Comparison of ENCODE assay signal across 11 cellular contexts in genomic region chr1:30790850-30791778, GRCh38. TPM values are rescaled to one million over a fixed set of nuclear protein-coding genes. Genes with fewer than 3 reads are reported as not detected.
DNase-seq lines count a peak whose midpoint lies in the region; ATAC-seq, FAIRE-seq and TF ChIP-seq lines count a peak whose summit lies in the region.
"Had no signal": no experiment of that assay in that cellular context is flagged by ENCODE, and none has a peak within 500 bp of the region (broad histone marks: within the 10 kb centered on the region; RNA-seq: fewer than 3 reads in every experiment).

No MANE protein-coding gene starts in this region.

- H2AFZ ChIP-seq in K562 (ENCODE audit: low read depth, low read length) (peak overlapping the region; percentile 43; the same call in 1 of the 2 replicates), smooth muscle cell (ENCODE audit: low read depth) (no peak overlapping the region)

- peaks cover 6% of the 10 kb centered on the region for H3K4me1 Mint-ChIP-seq in activated T-cell treated with anti-CD3 and anti-CD28 coated beads, Interleukin-2, amount 50 U/mL, for 4 hours (ENCODE audit: low read depth)

- BruUV-seq in K562 (replicated peaks; lab: Mats Ljungman, UMichigan), result no TSS peak

- no peaks in the 10 kb centered on the region for H3K36me3 Mint-ChIP-seq in activated T-cell treated with anti-CD3 and anti-CD28 coated beads, Interleukin-2, amount 50 U/mL, for 4 hours (ENCODE audit: insufficient read depth)

- H3K9me3 ChIP-seq in K562 (replicated peaks; ENCODE audit: control insufficient read depth, insufficient read depth, low read depth, low read length) (no peaks in the 10 kb centered on the region), smooth muscle cell (replicated peaks; ENCODE audit: low read depth) (no peaks in the 10 kb centered on the region), ascending aorta (no peaks in the 10 kb centered on the region)
- H3K9me3 ChIP-seq: testis had no signal

- H3K4me3 ChIP-seq in K562 (no peak overlapping the region), smooth muscle cell (no peak overlapping the region), ascending aorta (no peak overlapping the region)
- H3K4me3 ChIP-seq: testis had no signal

- no peaks in the 10 kb centered on the region for H3F3A ChIP-seq in smooth muscle cell (ENCODE audit: low read depth)

- H3K4me2 ChIP-seq in K562 (ENCODE audit: insufficient read depth, low read length), result no peak overlapping the region
- peak overlapping the region; percentile 56 for H3K4me2 ChIP-seq in smooth muscle cell

- H3K4me1 ChIP-seq in K562 (replicated peaks in 1 of 2; ENCODE audit: control insufficient read depth in 2 of 2, insufficient read depth in 2 of 2, low read length in 2 of 2) (peaks cover 0 to 19% of the 10 kb centered on the region in 2 experiments; a peak in 3 of 5 replicates), smooth muscle cell (ENCODE audit: low read depth) (no peaks in the 10 kb centered on the region), ascending aorta (no peaks in the 10 kb centered on the region)

- ATAC-seq in activated T-cell treated with anti-CD3 and anti-CD28 coated beads, Interleukin-2, amount 50 U/mL, for 4 hours, result peak; percentile 30 to 48
- ATAC-seq in K562, result no peak
- ATAC-seq in GM21528 (IDR thresholded peaks at IDR 0.05; ENCODE audit: low FRiP score, unreplicated experiment), result no peak
- ATAC-seq: HCT116 had no signal

- TF ChIP-seq CTCF in K562 (IDR thresholded peaks at IDR 0.05 in 2 of 3, conservative IDR thresholded peaks at IDR 0.05 in 1 of 3; ENCODE audit: insufficient read depth in 2 of 3, low read depth in 1 of 3, low read length in 3 of 3) (no peak), smooth muscle cell (IDR thresholded peaks at IDR 0.05; ENCODE audit: borderline replicate concordance, insufficient read depth, poor library complexity, severe bottlenecking) (no peak), ascending aorta (IDR thresholded peaks at IDR 0.05) (no peak)

- H3K9me1 ChIP-seq in K562 (ENCODE audit: control insufficient read depth, insufficient read depth, low read length), result no peaks in the 10 kb centered on the region

- FAIRE-seq in K562 (lab: Jason Lieb, UNC), result peak; percentile 78

- H3K27me3 ChIP-seq in K562 (ENCODE audit: control insufficient read depth in 2 of 2, insufficient read depth in 2 of 2, low read length in 2 of 2) (peaks cover 0 to 4% of the 10 kb centered on the region in 2 experiments; a peak in 1 of 5 replicates), smooth muscle cell (ENCODE audit: low read depth) (no peaks in the 10 kb centered on the region), ascending aorta (no peaks in the 10 kb centered on the region)
- H3K27me3 ChIP-seq: testis had no signal

- H3K9me3 Mint-ChIP-seq in activated T-cell treated with anti-CD3 and anti-CD28 coated beads, Interleukin-2, amount 50 U/mL, for 4 hours, result no peaks in the 10 kb centered on the region

- TF ChIP-seq POLR2A in K562 (conservative IDR thresholded peaks at IDR 0.05), result no peak

- H3K79me2 ChIP-seq in K562 (ENCODE audit: control insufficient read depth, insufficient read depth, low read length) (no peaks in the 10 kb centered on the region), smooth muscle cell (ENCODE audit: low read depth) (no peaks in the 10 kb centered on the region)

- H3K27me3 Mint-ChIP-seq in activated T-cell treated with anti-CD3 and anti-CD28 coated beads, Interleukin-2, amount 50 U/mL, for 4 hours (ENCODE audit: low read depth), result peaks cover 15% of the 10 kb centered on the region

- POLR2A ChIA-PET in K562 (lab: Yijun Ruan, JAX), result interaction anchor here (0.6 to 0.8 kb wide), 6 partner anchors 11 to 124 kb away, joined by 3 to 4 read pairs (median 3); no protein-coding TSS in a partner anchor

- TF ChIP-seq RAD21 in K562 (CRISPR knock-in tag; conservative IDR thresholded peaks at IDR 0.05 in 1 of 2, IDR thresholded peaks at IDR 0.05 in 1 of 2), result no peak

- WGBS in K562 (ENCODE audit: insufficient coverage, low coverage, missing lambda C conversion rate), result 6% methylated on average over 5 of the region's 5 CpGs
- whole genome bisulfite sequencing in smooth muscle cell (ENCODE audit: low lambda C conversion rate), result 13% methylated on average over 5 of the region's 5 CpGs

- DNase-seq in activated T-cell treated with anti-CD3 and anti-CD28 coated beads, Interleukin-2, amount 50 U/mL, for 4 hours, result no peak
- DNase-seq in activated T-cell treated with anti-CD3 and anti-CD28 coated beads, Interleukin-2, amount 50 U/mL, for 48 hours, result no peak
- DNase-seq in NOMO-1 treated with DMSO at 0.1 percent for 48 hours (lab: John Stamatoyannopoulos, UW; ENCODE audit: unreplicated experiment), result peak; percentile 65
- DNase-seq in K562 (ENCODE audit: extremely low read depth in 1 of 4, low spot score in 3 of 4), result no peak
- DNase-seq in smooth muscle cell (lab: John Stamatoyannopoulos, UW; ENCODE audit: unreplicated experiment), result no peak
- no peak for DNase-seq in ascending aorta (ENCODE audit: low spot score in 2 of 2)
- DNase-seq in H4 (ENCODE audit: low spot score), result no peak
- DNase-seq: ACHN, testis had no signal

- CTCF ChIA-PET in K562 (lab: Yijun Ruan, JAX; ENCODE audit: low intra/inter-chr PET ratio), result no interaction called here

- H3K27ac ChIP-seq in K562 (ENCODE audit: extremely low read depth, low read depth, low read length) (no peak overlapping the region), smooth muscle cell (ENCODE audit: low read depth) (no peak overlapping the region), ascending aorta (no peak overlapping the region)
- H3K27ac ChIP-seq: testis had no signal

- in situ Hi-C loops in K562 (cut with MboI), result no loop called here

- no peak overlapping the region for H3K9ac ChIP-seq in K562 (ENCODE audit: insufficient read depth in 1 of 2, low read depth in 2 of 2, low read length in 2 of 2)
- H3K9ac ChIP-seq in smooth muscle cell (ENCODE audit: low read depth), result no peak overlapping the region

- no peak overlapping the region for H3K4me3 Mint-ChIP-seq in activated T-cell treated with anti-CD3 and anti-CD28 coated beads, Interleukin-2, amount 50 U/mL, for 4 hours

- TF ChIP-seq EP300 in K562 (IDR thresholded peaks at IDR 0.05; ENCODE audit: low read length), result no peak

- H3K36me3 ChIP-seq in K562 (ENCODE audit: control insufficient read depth, insufficient read depth, low read length), result no peaks in the 10 kb centered on the region
- H3K36me3 ChIP-seq in smooth muscle cell (ENCODE audit: low read depth), result no peaks in the 10 kb centered on the region
- no peaks in the 10 kb centered on the region for H3K36me3 ChIP-seq in ascending aorta

- H4K20me1 ChIP-seq in K562 (replicated peaks; ENCODE audit: control insufficient read depth, insufficient read depth, low read length), result no peaks in the 10 kb centered on the region
- H4K20me1 ChIP-seq in smooth muscle cell (ENCODE audit: low read depth), result no peaks in the 10 kb centered on the region

- intact Hi-C loops in K562 (cut with micrococcal nuclease), result no loop called here
- intact Hi-C loops in ascending aorta (cut with DNase I), result no loop called here

TF ChIP-seq in K562, 482 proteins besides CTCF, POLR2A, EP300 and RAD21 (continues in another document):
- TF ChIP-seq, protein P1, sequence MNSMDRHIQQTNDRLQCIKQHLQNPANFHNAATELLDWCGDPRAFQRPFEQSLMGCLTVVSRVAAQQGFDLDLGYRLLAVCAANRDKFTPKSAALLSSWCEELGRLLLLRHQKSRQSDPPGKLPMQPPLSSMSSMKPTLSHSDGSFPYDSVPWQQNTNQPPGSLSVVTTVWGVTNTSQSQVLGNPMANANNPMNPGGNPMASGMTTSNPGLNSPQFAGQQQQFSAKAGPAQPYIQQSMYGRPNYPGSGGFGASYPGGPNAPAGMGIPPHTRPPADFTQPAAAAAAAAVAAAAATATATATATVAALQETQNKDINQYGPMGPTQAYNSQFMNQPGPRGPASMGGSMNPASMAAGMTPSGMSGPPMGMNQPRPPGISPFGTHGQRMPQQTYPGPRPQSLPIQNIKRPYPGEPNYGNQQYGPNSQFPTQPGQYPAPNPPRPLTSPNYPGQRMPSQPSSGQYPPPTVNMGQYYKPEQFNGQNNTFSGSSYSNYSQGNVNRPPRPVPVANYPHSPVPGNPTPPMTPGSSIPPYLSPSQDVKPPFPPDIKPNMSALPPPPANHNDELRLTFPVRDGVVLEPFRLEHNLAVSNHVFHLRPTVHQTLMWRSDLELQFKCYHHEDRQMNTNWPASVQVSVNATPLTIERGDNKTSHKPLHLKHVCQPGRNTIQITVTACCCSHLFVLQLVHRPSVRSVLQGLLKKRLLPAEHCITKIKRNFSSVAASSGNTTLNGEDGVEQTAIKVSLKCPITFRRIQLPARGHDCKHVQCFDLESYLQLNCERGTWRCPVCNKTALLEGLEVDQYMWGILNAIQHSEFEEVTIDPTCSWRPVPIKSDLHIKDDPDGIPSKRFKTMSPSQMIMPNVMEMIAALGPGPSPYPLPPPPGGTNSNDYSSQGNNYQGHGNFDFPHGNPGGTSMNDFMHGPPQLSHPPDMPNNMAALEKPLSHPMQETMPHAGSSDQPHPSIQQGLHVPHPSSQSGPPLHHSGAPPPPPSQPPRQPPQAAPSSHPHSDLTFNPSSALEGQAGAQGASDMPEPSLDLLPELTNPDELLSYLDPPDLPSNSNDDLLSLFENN (IDR thresholded peaks at IDR 0.05; ENCODE audit: low read depth in 2 of 2, low read length in 2 of 2), result no peak

RNA-seq across cellular contexts. Expression of gene LAPTM5, which starts 33.5 kb away (rescaled TPM):
- total RNA-seq in activated T-cell treated with anti-CD3 and anti-CD28 coated beads, Interleukin-2, amount 50 U/mL, for 4 hours, result 10 to 100 TPM; 68.3 to 97.3 (median 86.8) TPM
- 11.2 and 16.2 TPM in 2 replicates for total RNA-seq in K562 (2011; cell fraction: chromatin; rRNA removed; ENCODE audit: low replicate concordance)
- total RNA-seq in K562 (2011; cell fraction: nucleolus; rRNA removed), result 19.8 and 22.9 TPM in 2 replicates
- total RNA-seq in K562 (2011; cell fraction: nucleoplasm; rRNA removed), result 20.3 and 27.1 TPM in 2 replicates
- total RNA-seq in K562 (2014; rRNA removed) (10.7 and 12.3 TPM in 2 replicates), K562 (2014; rRNA removed; fragmentation: Illumina TruSeq; extraction: Trizol) (11.7 and 13.2 TPM in 2 replicates), K562 (2015; rRNA removed; fragmentation: Illumina TruSeq; extraction: Trizol) (44.3 and 44.7 TPM in 2 replicates), K562 (2021) (30.3 and 33.8 TPM in 2 replicates), smooth muscle cell (0.49 and 1.4 TPM in 2 replicates), ascending aorta (56.1 TPM)
- polyA plus RNA-seq in K562 (2011; rRNA removed) (42.5 and 418 TPM in 2 replicates), K562 (2014; fragmentation: Illumina TruSeq; extraction: Trizol) (44.5 and 47.3 TPM in 2 replicates), K562 (2014; fragmentation: Nextera tagmentation; extraction: Ambion mirVana) (1 to 10 TPM; 2.4 to 4.8 TPM), K562 (2014; rRNA removed) (20.3 and 22.2 TPM in 2 replicates), smooth muscle cell (0.63 and 1.6 TPM in 2 replicates)
- 103 and 599 TPM in 2 replicates for polyA plus RNA-seq in K562 (2011; cell fraction: cytosol; rRNA removed)
- 41.2 and 275 TPM in 2 replicates for polyA plus RNA-seq in K562 (2011; cell fraction: nucleus; rRNA removed)
- polyA plus RNA-seq in K562 (2012), result 63.5 and 133 TPM in 2 replicates
- polyA minus RNA-seq in K562 (2011; rRNA and poly(A)+ RNA removed), result 72.1 and 524 TPM in 2 replicates
- polyA minus RNA-seq in K562 (2011; cell fraction: cytosol; rRNA and poly(A)+ RNA removed), result 41.0 and 310 TPM in 2 replicates
- 7.7 and 80.9 TPM in 2 replicates for polyA minus RNA-seq in K562 (2011; cell fraction: nucleus; rRNA and poly(A)+ RNA removed)
- total RNA-seq in H4 (2014; rRNA removed; shearing (Covaris generic)), result 0.10 TPM in 1 of 2 replicates, not detected in the other

Comparison
In these comparisons a context has a peak if more than half of its experiments do, and no peak if none do; other contexts are left out.
1. ATAC-seq: peak in activated T-cell treated with anti-CD3 and anti-CD28 coated beads, Interleukin-2, amount 50 U/mL, for 4 hours (2 of 2); none in K562 (single experiment) and GM21528 (single experiment).